Comparison of ENCODE assay signal across 9 cellular contexts in the genomic region with DNA sequence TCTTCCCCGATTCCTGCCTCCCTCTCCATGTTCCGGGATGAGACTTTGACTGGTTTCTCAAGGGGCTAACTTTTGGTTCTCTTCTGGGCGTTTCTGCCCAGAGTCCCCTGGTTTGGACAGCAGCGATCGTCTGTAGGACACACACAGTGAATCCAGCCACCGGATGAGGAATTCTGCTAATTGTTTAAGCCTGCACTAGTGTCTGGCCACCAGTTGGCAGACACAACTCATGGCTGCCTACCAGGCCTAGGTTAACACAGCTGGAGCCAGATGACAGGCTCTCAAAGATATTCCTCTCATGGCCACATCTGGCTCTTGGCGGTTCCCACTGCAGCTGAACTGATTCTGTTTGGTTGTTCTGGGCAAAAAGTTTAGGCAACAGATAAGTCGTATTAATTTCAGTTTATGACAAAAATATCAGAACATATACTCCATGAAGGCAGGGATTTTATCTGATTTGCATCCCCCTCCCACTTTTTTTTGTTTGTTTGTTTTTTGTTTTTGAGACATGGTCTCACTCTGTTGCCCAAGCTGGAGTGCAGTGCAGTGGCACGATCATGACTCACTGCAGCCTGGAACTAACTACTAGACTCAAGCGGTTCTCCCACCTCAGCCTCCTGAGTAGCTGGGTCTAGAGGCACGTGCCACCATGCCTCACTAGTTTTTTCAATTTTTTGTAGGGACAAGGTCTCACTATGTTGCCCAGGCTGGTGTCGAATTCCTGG.
DNase-seq lines count a peak whose midpoint lies in the region; TF ChIP-seq lines count a peak whose summit lies in the region.
"Had no signal": no experiment of that assay in that cellular context is flagged by ENCODE, and none has a peak within 500 bp of the region (broad histone marks: within the 10 kb centered on the region; RNA-seq: fewer than 3 reads in every experiment).

No MANE protein-coding gene starts in this region.

- H3K27ac ChIP-seq in OCI-LY1 (ENCODE audit: low read depth, low read length, poor library complexity, severe bottlenecking) = peak overlapping the region; percentile 53
- H3K27ac ChIP-seq in neutrophil = peak overlapping the region; percentile 50

- H3K9ac ChIP-seq in OCI-LY1 (ENCODE audit: low read length) = no peak overlapping the region

- H3K9me2 ChIP-seq in OCI-LY1 (ENCODE audit: low read depth, low read length) = no peaks in the 10 kb centered on the region

- POLR2A ChIA-PET in BJ (lab: Charles Lee) = no interaction called here

- CTCF ChIA-PET in BJ (lab: Yijun Ruan, JAX) = no interaction called here

- 0 out of 2 replicates have a peak, but pooled peaks cover 4% of the 10 kb centered on the region for H3F3A ChIP-seq in OCI-LY1 (ENCODE audit: insufficient read depth, low read length)

- H3K27me3 ChIP-seq in BJ (ENCODE audit: control insufficient read depth, insufficient read depth, low read length) (no peaks in the 10 kb centered on the region), OCI-LY1 (ENCODE audit: insufficient read depth, low read length) (no peaks in the 10 kb centered on the region), neutrophil (no peaks in the 10 kb centered on the region), HAP-1 (ENCODE audit: low read depth) (no peaks in the 10 kb centered on the region)

- TF ChIP-seq CTCF in BJ (IDR thresholded peaks at IDR 0.05; ENCODE audit: insufficient read depth, low read depth, low read length) = peak; percentile 31
- TF ChIP-seq CTCF in OCI-LY1 (IDR thresholded peaks at IDR 0.05; ENCODE audit: low read length) = peak; percentile 15; the same call in 1 of the 2 replicates
- no peak for TF ChIP-seq CTCF in neutrophil (IDR thresholded peaks at IDR 0.05)

- H3K36me3 ChIP-seq in BJ (ENCODE audit: control insufficient read depth, insufficient read depth, low read length) (no peaks in the 10 kb centered on the region), OCI-LY1 (ENCODE audit: insufficient read depth, low read length) (peaks cover 21% of the 10 kb centered on the region), neutrophil (no peaks in the 10 kb centered on the region), HAP-1 (replicated peaks) (no peaks in the 10 kb centered on the region)

- no peak for DNase-seq in BJ (ENCODE audit: low read depth)
- DNase-seq in fibroblast of peridontal ligament (ENCODE audit: extremely low read depth) = peak; percentile 64
- no peak for DNase-seq in T1000 (lab: John Stamatoyannopoulos, UW)
- DNase-seq in HAP-1 (ENCODE audit: low spot score in 2 of 2) = no peak
- no peak for DNase-seq in NCI-H2081 (lab: John Stamatoyannopoulos, UW)
- DNase-seq in stimulated activated CD8-positive, alpha-beta memory T cell treated with anti-CD3 and anti-CD28 coated beads, Interleukin-4, amount 100 ng/mL, for 48 hours = no peak
- DNase-seq: activated naive CD4-positive, alpha-beta T cell treated with Interleukin-2 at 50 U/mL for 16 hours had no signal

- H3K79me2 ChIP-seq in OCI-LY1 (ENCODE audit: insufficient read depth, low read length) = peaks cover 22% of the 10 kb centered on the region

- H3K4me2 ChIP-seq in OCI-LY1 (ENCODE audit: low read length) = no peak overlapping the region

- H4K20me1 ChIP-seq in OCI-LY1 (ENCODE audit: insufficient read depth, low read length) = no peaks in the 10 kb centered on the region

- no peak overlapping the region for H2AFZ ChIP-seq in OCI-LY1 (ENCODE audit: low read length)

- in situ Hi-C loops in HAP-1 (cut with MboI; ENCODE audit: low sequenced_read_pairs) = no loop called here

- H3K4me1 ChIP-seq in OCI-LY1 (ENCODE audit: insufficient read depth, low read length, severe bottlenecking) (peaks cover 52% of the 10 kb centered on the region), neutrophil (ENCODE audit: control insufficient read depth in 1 of 2, insufficient read depth in 1 of 2, low read depth in 1 of 2, low read length in 1 of 2) (peaks cover 8 to 33% of the 10 kb centered on the region in 2 experiments), HAP-1 (peaks cover 30% of the 10 kb centered on the region)

- H3K4me3 ChIP-seq in BJ (ENCODE audit: low read depth, low read length) (no peak overlapping the region), OCI-LY1 (ENCODE audit: low read depth, low read length, poor library complexity, severe bottlenecking) (no peak overlapping the region), neutrophil (ENCODE audit: low read depth in 1 of 2, low read length in 1 of 2) (no peak overlapping the region), HAP-1 (no peak overlapping the region)

- H3K9me3 ChIP-seq in OCI-LY1 (ENCODE audit: low read length) (no peaks in the 10 kb centered on the region), neutrophil (no peaks in the 10 kb centered on the region), HAP-1 (no peaks in the 10 kb centered on the region)
